15 cellular contexts compared by ENCODE assay signal in genomic region chr9:135128035-135128670, GRCh38. TPM values are rescaled to one million over a fixed set of nuclear protein-coding genes. Genes with fewer than 3 reads are reported as not detected.
DNase-seq lines count a peak whose midpoint lies in the region; ATAC-seq and TF ChIP-seq lines count a peak whose summit lies in the region.
"Had no signal": no experiment of that assay in that cellular context is flagged by ENCODE, and none has a peak within 500 bp of the region (broad histone marks: within the 10 kb centered on the region; RNA-seq: fewer than 3 reads in every experiment).

No MANE protein-coding gene starts in this region.

- TF ChIP-seq CTCF in mammary epithelial cell (conservative IDR thresholded peaks at IDR 0.05 in 1 of 2, IDR thresholded peaks at IDR 0.05 in 1 of 2; ENCODE audit: extremely low read depth in 1 of 2, insufficient read depth in 1 of 2, low read depth in 1 of 2, low read length in 2 of 2) = no peak
- TF ChIP-seq CTCF in nephron progenitor cell (IDR thresholded peaks at IDR 0.05) = no peak

- peaks cover 18% of the 10 kb centered on the region for H3K9me3 Mint-ChIP-seq in nephron progenitor cell

- H3K27me3 ChIP-seq in mammary epithelial cell (ENCODE audit: insufficient read depth, low read length) = no peaks in the 10 kb centered on the region
- peaks cover 46% of the 10 kb centered on the region for H3K27me3 ChIP-seq in adipocyte (replicated peaks; ENCODE audit: control insufficient read depth, insufficient read depth, low read length)

- peaks cover 49% of the 10 kb centered on the region for H3K9me3 ChIP-seq in mammary epithelial cell (replicated peaks; ENCODE audit: insufficient read depth, low read length)
- no peaks in the 10 kb centered on the region for H3K9me3 ChIP-seq in adipocyte (ENCODE audit: control insufficient read depth, low read length)

- intact Hi-C loops in mammary epithelial cell (cut with micrococcal nuclease) (no loop called here), head of caudate nucleus (cut with DNase I) (no loop called here)

- H4K20me1 ChIP-seq in mammary epithelial cell (ENCODE audit: insufficient read depth, low read length) = no peaks in the 10 kb centered on the region

- H3K4me2 ChIP-seq in mammary epithelial cell (ENCODE audit: insufficient read depth, low read depth, low read length) = no peak overlapping the region

- peaks cover 28% of the 10 kb centered on the region for H3K27me3 Mint-ChIP-seq in nephron progenitor cell (ENCODE audit: low read depth, poor library complexity)

- ATAC-seq in HG03025 (IDR thresholded peaks at IDR 0.05; ENCODE audit: low FRiP score, unreplicated experiment) = no peak
- ATAC-seq in HG03460 (IDR thresholded peaks at IDR 0.05; ENCODE audit: unreplicated experiment) = no peak
- ATAC-seq: GM12878 had no signal

- no TSS peak for BruUV-seq in mammary epithelial cell (replicated peaks; lab: Mats Ljungman, UMichigan)

- no peaks in the 10 kb centered on the region for H3K36me3 Mint-ChIP-seq in nephron progenitor cell (ENCODE audit: low read depth)

- peak overlapping the region; percentile 97 for H3K27ac Mint-ChIP-seq in nephron progenitor cell

- H3K9ac ChIP-seq in mammary epithelial cell (ENCODE audit: insufficient read depth, low read length) (no peak overlapping the region), adipocyte (ENCODE audit: low read length) (no peak overlapping the region)

- 52% methylated on average over 14 of the region's 14 CpGs for WGBS in mammary epithelial cell (ENCODE audit: low coverage, missing lambda C conversion rate)

- no peaks in the 10 kb centered on the region for H3K79me2 ChIP-seq in mammary epithelial cell (ENCODE audit: insufficient read depth, low read length)

- H3K36me3 ChIP-seq in mammary epithelial cell (ENCODE audit: insufficient read depth, low read length) (no peaks in the 10 kb centered on the region), adipocyte (ENCODE audit: control insufficient read depth, insufficient read depth, low read length, severe bottlenecking) (no peaks in the 10 kb centered on the region)

- DNase-seq in T47D (ENCODE audit: low read depth in 1 of 2, low spot score in 1 of 2) (peak; percentile 39 to 66), mammary epithelial cell (no peak), adipocyte (ENCODE audit: low read depth) (no peak), nephron progenitor cell (peak; percentile 40), NCI-H2029 (lab: John Stamatoyannopoulos, UW) (no peak), head of caudate nucleus (no peak)
- DNase-seq: Caco-2, H7, NCI-H1048, NCI-H446, SHP77 treated with DMSO at 0.1 percent for 48 hours, SW 1271 had no signal

- dilution Hi-C loops in mammary epithelial cell (cut with HindIII; ENCODE audit: low sequenced_read_pairs) = no loop called here

- in situ Hi-C loops in T47D (cut with HindIII; ENCODE audit: low pct_unique_long_range_greater_than_20kb, low sequenced_read_pairs) = no loop called here
- in situ Hi-C loops in mammary epithelial cell (cut with MboI; ENCODE audit: low sequenced_read_pairs in 2 of 2) = no loop called here

- H3K4me1 Mint-ChIP-seq in nephron progenitor cell = peaks cover 61% of the 10 kb centered on the region

- H3K4me1 ChIP-seq in mammary epithelial cell (ENCODE audit: insufficient read depth, low read length) (no peaks in the 10 kb centered on the region), adipocyte (ENCODE audit: control insufficient read depth, insufficient read depth, low read length) (peaks cover 6% of the 10 kb centered on the region)
- H3K4me1 ChIP-seq: Caco-2 had no signal

- H2AFZ ChIP-seq in mammary epithelial cell (ENCODE audit: low read depth, low read length) = no peak overlapping the region

- H3K4me3 ChIP-seq in mammary epithelial cell (replicated peaks in 1 of 3; ENCODE audit: insufficient read depth in 1 of 3, low read depth in 2 of 3, low read length in 3 of 3) (no peak overlapping the region), adipocyte (ENCODE audit: low read length) (peak overlapping the region; percentile 52)
- H3K4me3 ChIP-seq: GM12878 had no signal

- H3K4me3 Mint-ChIP-seq in nephron progenitor cell = peak overlapping the region; percentile 6

- H3K27ac ChIP-seq in mammary epithelial cell (ENCODE audit: insufficient read depth, low read depth, low read length) = no peak overlapping the region

- CTCF ChIA-PET in mammary epithelial cell (lab: Charles Lee; ENCODE audit: low non-redundant PET) = no interaction called here

RNA-seq across cellular contexts. Expression of gene OLFM1, which starts 40.7 kb away (rescaled TPM):
- total RNA-seq in mammary epithelial cell = under 1 TPM; 0.17 to 0.33 TPM
- polyA plus RNA-seq in mammary epithelial cell = 0.17 TPM
- not detected for polyA minus RNA-seq in mammary epithelial cell
- total RNA-seq: Caco-2, GM12878 had no signal
- polyA plus RNA-seq: GM12878 had no signal

Comparison
In these comparisons a context has a peak if more than half of its experiments do, and no peak if none do; other contexts are left out.
1. DNase-seq: peak in T47D (2 of 2) and nephron progenitor cell (single experiment); none in mammary epithelial cell (single experiment), adipocyte (single experiment), NCI-H2029 (single experiment) and head of caudate nucleus (0 of 42).